27 cellular contexts compared by ENCODE assay signal in the genomic region with DNA sequence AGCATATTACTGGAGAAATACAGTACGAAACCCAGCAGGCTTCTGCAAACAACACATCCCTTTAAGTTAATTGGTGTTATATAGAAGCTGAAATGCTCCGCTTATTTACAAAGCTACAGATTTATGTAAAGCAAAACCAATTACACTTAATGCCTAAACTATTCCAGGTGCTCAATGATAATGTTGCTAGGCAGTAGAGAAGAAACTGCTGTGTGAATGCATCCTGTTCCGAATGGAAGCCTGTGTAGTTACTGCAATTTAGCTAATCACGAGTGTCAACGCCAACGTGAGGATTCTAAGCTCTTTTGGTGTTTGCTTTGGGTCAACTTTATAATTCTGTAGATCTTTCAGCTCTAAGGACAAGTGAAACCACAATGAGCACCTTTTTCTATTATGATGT.
DNase-seq lines count a peak whose midpoint lies in the region; ATAC-seq and TF ChIP-seq lines count a peak whose summit lies in the region.
"Had no signal": no experiment of that assay in that cellular context is flagged by ENCODE, and none has a peak within 500 bp of the region (broad histone marks: within the 10 kb centered on the region; RNA-seq: fewer than 3 reads in every experiment).

No MANE protein-coding gene starts in this region.

- H3K9me3 ChIP-seq in mucosa of descending colon = no peaks in the 10 kb centered on the region
- H3K9me3 ChIP-seq: BLaER1, Caco-2, colonic mucosa, lower lobe of right lung, right atrium auricular region, SK-N-SH, spleen, transverse colon had no signal

- no peaks in the 10 kb centered on the region for H3K4me1 ChIP-seq in mucosa of descending colon (ENCODE audit: low read depth)
- H3K4me1 ChIP-seq: BLaER1, colonic mucosa, lower lobe of right lung, right atrium auricular region, spleen, transverse colon had no signal

- intact Hi-C loops in mucosa of descending colon (cut with DNase I, micrococcal nuclease) = loop anchor here in 1 of 2 donors (10.0 kb wide), 1 partner anchor 177 kb away; no protein-coding TSS in a partner anchor

- DNase-seq in NCI-H1092 (lab: John Stamatoyannopoulos, UW) (peak; percentile 68), NCI-H1436 treated with DMSO at 0.1 percent for 48 hours (lab: John Stamatoyannopoulos, UW) (peak; percentile 99), NCI-H345 treated with DMSO at 0.1 percent for 48 hours (lab: John Stamatoyannopoulos, UW; ENCODE audit: unreplicated experiment) (peak; percentile 69), mucosa of descending colon (no peak), SK-N-DZ (ENCODE audit: low spot score) (no peak), glomerular visceral epithelial cell (ENCODE audit: extremely low spot score) (no peak)
- DNase-seq: activated CD4-positive, alpha-beta memory T cell treated with anti-CD3 and anti-CD28 coated beads, Interleukin-2, amount 10 ng/mL, durations not matched to agents 7 days and 5 days; activated CD4-positive, CD25-positive, alpha-beta regulatory T cell treated with anti-CD3 and anti-CD28 coated beads, Interleukin-2, amount 50 U/mL, for 72 hours; anterior cingulate cortex; Caco-2; colonic mucosa; effector CD8-positive, alpha-beta T cell; erythroblast; head of caudate nucleus; kidney glomerular epithelial cell; lower lobe of right lung; NCI-H2029 treated with DMSO at 0.1 percent for 48 hours; NCI-H526 treated with DMSO at 0.1 percent for 48 hours; SK-N-SH; spleen; T-helper 17 cell; transverse colon had no signal

- ATAC-seq in mucosa of descending colon (peak; percentile 45), GM19328 (IDR thresholded peaks at IDR 0.05; ENCODE audit: unreplicated experiment) (no peak)
- ATAC-seq: activated T-helper 17 cell treated with anti-CD3 and anti-CD28 coated beads, Interleukin-2, amount 50 U/mL, for 72 hours; HCT116; lower lobe of right lung; T-helper 17 cell had no signal

- no peak for TF ChIP-seq CTCF in mucosa of descending colon (IDR thresholded peaks at IDR 0.05)

- no peak overlapping the region for H3K4me3 ChIP-seq in mucosa of descending colon
- H3K4me3 ChIP-seq: BLaER1, colonic mucosa, lower lobe of right lung, right atrium auricular region, spleen, transverse colon had no signal

- H3K36me3 ChIP-seq in mucosa of descending colon (ENCODE audit: low read depth) = no peaks in the 10 kb centered on the region
- H3K36me3 ChIP-seq: BLaER1, colonic mucosa, lower lobe of right lung, right atrium auricular region, spleen, transverse colon had no signal

Comparison
In these comparisons a context has a peak if more than half of its experiments do, and no peak if none do; other contexts are left out.
1. DNase-seq: peak in NCI-H1092 (single experiment), NCI-H1436 treated with DMSO at 0.1 percent for 48 hours (single experiment) and NCI-H345 treated with DMSO at 0.1 percent for 48 hours (single experiment); none in mucosa of descending colon (0 of 3), SK-N-DZ (single experiment) and glomerular visceral epithelial cell (single experiment).